23 cellular contexts compared by ENCODE assay signal in genomic region chr7:36039243-36039642, GRCh38.
DNase-seq lines count a peak whose midpoint lies in the region; ATAC-seq and TF ChIP-seq lines count a peak whose summit lies in the region.
"Had no signal": no experiment of that assay in that cellular context is flagged by ENCODE, and none has a peak within 500 bp of the region (broad histone marks: within the 10 kb centered on the region; RNA-seq: fewer than 3 reads in every experiment).

No MANE protein-coding gene starts in this region.

- no peak overlapping the region for H3K4me3 Mint-ChIP-seq in activated naive CD8-positive, alpha-beta T cell
- no peak overlapping the region for H3K4me3 Mint-ChIP-seq in activated naive CD8-positive, alpha-beta T cell treated with anti-CD3 and anti-CD28 coated beads, Interleukin-2, amount 50 U/mL, for 24 hours
- no peak overlapping the region for H3K4me3 Mint-ChIP-seq in type B pancreatic cell
- H3K4me3 Mint-ChIP-seq: B cell; CD4-positive, CD25-positive, alpha-beta regulatory T cell; IgD-negative memory B cell had no signal

- TF ChIP-seq CTCF in VCaP (conservative IDR thresholded peaks at IDR 0.05) = no peak
- no peak for TF ChIP-seq CTCF in type B pancreatic cell (conservative IDR thresholded peaks at IDR 0.05)
- TF ChIP-seq CTCF in OCI-LY7 (conservative IDR thresholded peaks at IDR 0.05; ENCODE audit: low read length) = no peak

- no peak for DNase-seq in activated naive CD8-positive, alpha-beta T cell treated with anti-CD3 and anti-CD28 coated beads, Interleukin-2, amount 50 U/mL, for 24 hours
- DNase-seq in left lobe of liver (ENCODE audit: low spot score) (no peak), type B pancreatic cell (ENCODE audit: extremely low spot score, unreplicated experiment) (no peak), OCI-LY7 (ENCODE audit: low spot score) (no peak)
- no peak for DNase-seq in stimulated activated CD4-positive, alpha-beta T cell treated with anti-CD3 and anti-CD28 coated beads, Interleukin-4, amount 100 ng/mL, for 1 hour
- DNase-seq: CD4-positive, CD25-positive, alpha-beta regulatory T cell; COR-L47; DMS 273 treated with DMSO at 0.1 percent for 48 hours; DND-41; GDM1; Kasumi-1; NCI-H1105; NCI-H2081 treated with DMSO at 0.1 percent for 48 hours; NCI-H446 treated with DMSO at 0.1 percent for 48 hours; NK-92 treated with Interleukin-12 subunit alpha and Interleukin-12 subunit beta, amount 100 ng/mL, for 24 hours; RPMI8226; SHP77 treated with DMSO at 0.1 percent for 48 hours had no signal

- no peak for ATAC-seq in activated naive CD8-positive, alpha-beta T cell treated with anti-CD3 and anti-CD28 coated beads, Interleukin-2, amount 50 U/mL, for 24 hours
- ATAC-seq in left lobe of liver = peak; percentile 9
- no peak for ATAC-seq in HG03521 (IDR thresholded peaks at IDR 0.05; ENCODE audit: unreplicated experiment)

- no peak overlapping the region for H2AFZ ChIP-seq in OCI-LY7 (ENCODE audit: low read length)

- no peak overlapping the region for H3K4me3 ChIP-seq in OCI-LY7 (ENCODE audit: low read depth, low read length, poor library complexity, severe bottlenecking)

- intact Hi-C loops in OCI-LY7 (cut with micrococcal nuclease; ENCODE audit: unreplicated experiment) = no loop called here

- H4K20me1 ChIP-seq in OCI-LY7 (ENCODE audit: insufficient read depth, low read length) = no peaks in the 10 kb centered on the region

- H3K79me2 ChIP-seq in OCI-LY7 (ENCODE audit: insufficient read depth, low read depth, low read length) = no peaks in the 10 kb centered on the region

- H3K27ac ChIP-seq in VCaP (peak overlapping the region; percentile 99), OCI-LY7 (ENCODE audit: low read depth, low read length, poor library complexity, severe bottlenecking) (no peak overlapping the region)
- H3K27ac ChIP-seq: HL-60 had no signal

- H3K9me2 ChIP-seq in OCI-LY7 (ENCODE audit: insufficient read depth, low read length) = no peaks in the 10 kb centered on the region

- no peaks in the 10 kb centered on the region for H3K4me1 ChIP-seq in OCI-LY7 (ENCODE audit: insufficient read depth, low read length, poor library complexity, severe bottlenecking)

- no peaks in the 10 kb centered on the region for H3K36me3 ChIP-seq in OCI-LY7 (ENCODE audit: insufficient read depth, low read length)

- H3K9me3 ChIP-seq in OCI-LY7 (ENCODE audit: low read length) = no peaks in the 10 kb centered on the region

- POLR2A ChIA-PET in OCI-LY7 (lab: Charles Lee) = interaction anchor here (0.7 to 1.9 kb wide), 3 partner anchors 18 to 214 kb away, joined by 3 to 4 read pairs (median 3); no protein-coding TSS in a partner anchor

- H3K27me3 Mint-ChIP-seq in activated naive CD8-positive, alpha-beta T cell = no peaks in the 10 kb centered on the region
- H3K27me3 Mint-ChIP-seq in activated naive CD8-positive, alpha-beta T cell treated with anti-CD3 and anti-CD28 coated beads, Interleukin-2, amount 50 U/mL, for 24 hours = peaks cover 1% of the 10 kb centered on the region
- peaks cover 2% of the 10 kb centered on the region for H3K27me3 Mint-ChIP-seq in type B pancreatic cell

- H3K9me3 Mint-ChIP-seq in activated naive CD8-positive, alpha-beta T cell (ENCODE audit: low read depth) = no peaks in the 10 kb centered on the region
- no peaks in the 10 kb centered on the region for H3K9me3 Mint-ChIP-seq in activated naive CD8-positive, alpha-beta T cell treated with anti-CD3 and anti-CD28 coated beads, Interleukin-2, amount 50 U/mL, for 24 hours
- H3K9me3 Mint-ChIP-seq in type B pancreatic cell = no peaks in the 10 kb centered on the region
- H3K9me3 Mint-ChIP-seq: IgD-negative memory B cell had no signal

- peak overlapping the region; percentile 2 for H3K27ac Mint-ChIP-seq in activated naive CD8-positive, alpha-beta T cell
- H3K27ac Mint-ChIP-seq in activated naive CD8-positive, alpha-beta T cell treated with anti-CD3 and anti-CD28 coated beads, Interleukin-2, amount 50 U/mL, for 24 hours = no peak overlapping the region
- peak overlapping the region; percentile 8 for H3K27ac Mint-ChIP-seq in type B pancreatic cell
- H3K27ac Mint-ChIP-seq: B cell; CD4-positive, CD25-positive, alpha-beta regulatory T cell; IgD-negative memory B cell had no signal

- no peaks in the 10 kb centered on the region for H3K4me1 Mint-ChIP-seq in activated naive CD8-positive, alpha-beta T cell (ENCODE audit: low read depth)
- H3K4me1 Mint-ChIP-seq in activated naive CD8-positive, alpha-beta T cell treated with anti-CD3 and anti-CD28 coated beads, Interleukin-2, amount 50 U/mL, for 24 hours = peaks cover 3% of the 10 kb centered on the region
- H3K4me1 Mint-ChIP-seq in type B pancreatic cell (ENCODE audit: unreplicated experiment) = peaks cover 29% of the 10 kb centered on the region
- H3K4me1 Mint-ChIP-seq: B cell; CD4-positive, CD25-positive, alpha-beta regulatory T cell; IgD-negative memory B cell had no signal

- BruUV-seq in OCI-LY7 (replicated peaks; lab: Mats Ljungman, UMichigan) = no TSS peak

- no peak overlapping the region for H3K4me2 ChIP-seq in OCI-LY7 (ENCODE audit: low read length)

- CTCF ChIA-PET in OCI-LY7 (lab: Charles Lee; ENCODE audit: unreplicated experiment) = no interaction called here

- H3K36me3 Mint-ChIP-seq in activated naive CD8-positive, alpha-beta T cell = no peaks in the 10 kb centered on the region
- H3K36me3 Mint-ChIP-seq in activated naive CD8-positive, alpha-beta T cell treated with anti-CD3 and anti-CD28 coated beads, Interleukin-2, amount 50 U/mL, for 24 hours (ENCODE audit: low read depth) = no peaks in the 10 kb centered on the region
- H3K36me3 Mint-ChIP-seq in type B pancreatic cell = no peaks in the 10 kb centered on the region
- H3K36me3 Mint-ChIP-seq: CD4-positive, CD25-positive, alpha-beta regulatory T cell; IgD-negative memory B cell had no signal
